8 cellular contexts compared by ENCODE assay signal in the genomic region with DNA sequence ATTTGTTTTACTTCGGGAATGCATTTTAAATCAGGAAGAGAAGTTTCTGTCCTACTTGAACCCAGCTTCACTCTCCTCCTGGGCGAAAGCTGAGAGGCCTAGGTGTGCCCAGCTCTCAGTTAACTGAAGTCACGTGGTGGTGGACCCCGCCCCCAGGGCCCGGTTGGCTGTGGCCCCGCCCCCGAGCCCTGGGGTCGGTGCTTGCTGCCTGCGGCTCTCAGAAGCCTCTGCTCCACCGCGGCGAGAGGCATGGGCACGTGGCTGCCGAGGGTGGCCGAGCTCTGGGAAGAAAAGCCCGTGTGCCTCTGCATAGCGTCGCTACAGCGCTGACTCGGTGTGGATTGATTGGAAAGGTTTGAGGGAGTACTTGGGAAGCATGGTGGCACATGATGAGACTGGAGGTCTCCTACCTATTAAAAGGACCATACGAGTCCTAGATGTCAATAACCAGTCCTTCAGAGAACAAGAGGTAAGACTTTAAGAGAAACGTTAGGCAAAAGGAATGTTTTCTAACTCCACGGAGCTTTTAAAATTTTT. TPM values are rescaled to one million over a fixed set of nuclear protein-coding genes. Genes with fewer than 3 reads are reported as not detected.
DNase-seq lines count a peak whose midpoint lies in the region; ATAC-seq and TF ChIP-seq lines count a peak whose summit lies in the region.

No MANE protein-coding gene starts in this region.

- no peak overlapping the region for H2AK5ac ChIP-seq in trophoblast cell (ENCODE audit: low read length)

- H2BK5ac ChIP-seq in trophoblast cell (ENCODE audit: low read depth, low read length, poor library complexity) = no peak overlapping the region

- no peak overlapping the region for H4K8ac ChIP-seq in trophoblast cell (ENCODE audit: low read depth, low read length)

- H3K14ac ChIP-seq in trophoblast cell (ENCODE audit: low read length) = no peak overlapping the region

- H3K27me3 ChIP-seq in SJCRH30 = no peaks in the 10 kb centered on the region
- no peaks in the 10 kb centered on the region for H3K27me3 ChIP-seq in trophoblast cell (ENCODE audit: insufficient read depth, low read length)
- no peaks in the 10 kb centered on the region for H3K27me3 ChIP-seq in tibial artery

- peaks cover 45% of the 10 kb centered on the region for H3K4me1 Mint-ChIP-seq in activated naive CD8-positive, alpha-beta T cell treated with anti-CD3 and anti-CD28 coated beads, Interleukin-2, amount 10 ng/mL, durations not matched to agents 7 days and 5 days

- TF ChIP-seq CTCF in tibial artery (IDR thresholded peaks at IDR 0.05) = no peak

- peaks cover 12% of the 10 kb centered on the region for H3K79me2 ChIP-seq in trophoblast cell (ENCODE audit: control insufficient read depth, insufficient read depth, low read length, poor library complexity)

- H3K27ac Mint-ChIP-seq in activated naive CD8-positive, alpha-beta T cell treated with anti-CD3 and anti-CD28 coated beads, Interleukin-2, amount 10 ng/mL, durations not matched to agents 7 days and 5 days = peak overlapping the region; percentile 80

- no peak overlapping the region for H3K23ac ChIP-seq in trophoblast cell (ENCODE audit: low read length)

- no peak overlapping the region for H2AFZ ChIP-seq in trophoblast cell (ENCODE audit: insufficient read depth, low read length, poor library complexity)

- DNase-seq in HT1080 (ENCODE audit: low read depth) (peak; percentile 83), SJCRH30 (peak; percentile 85 to 92), cardiac septum (ENCODE audit: low spot score) (peak; percentile 93), trophoblast cell (peak; percentile 96 to 97), tibial artery (peak; percentile 97 to 98), D341Med (ENCODE audit: low spot score) (no peak)
- DNase-seq in activated naive CD8-positive, alpha-beta T cell treated with anti-CD3 and anti-CD28 coated beads, Interleukin-2, amount 10 ng/mL, durations not matched to agents 7 days and 5 days = peak; percentile 81

- peak overlapping the region; percentile 6 for H3K9ac ChIP-seq in trophoblast cell (ENCODE audit: low read length)

- H3K79me1 ChIP-seq in trophoblast cell (ENCODE audit: low read length) = peaks cover 7% of the 10 kb centered on the region

- peaks cover 12% of the 10 kb centered on the region for H3K36me3 Mint-ChIP-seq in activated naive CD8-positive, alpha-beta T cell treated with anti-CD3 and anti-CD28 coated beads, Interleukin-2, amount 10 ng/mL, durations not matched to agents 7 days and 5 days

- POLR2A ChIA-PET in activated naive CD8-positive, alpha-beta T cell treated with anti-CD3 and anti-CD28 coated beads, Interleukin-2, amount 10 ng/mL, durations not matched to agents 7 days and 5 days (lab: Charles Lee) = interaction anchor here (1.3 to 1.4 kb wide), 2 partner anchors 105 to 182 kb away, joined by 4 to 5 read pairs; no protein-coding TSS in a partner anchor

- H4K12ac ChIP-seq in trophoblast cell (ENCODE audit: low read depth, low read length) = no peak overlapping the region

- no CpG with 5 or more reads among the region's 23 CpGs for WGBS in trophoblast cell (ENCODE audit: extremely low coverage, insufficient coverage, insufficient read length)

- H3K9me3 ChIP-seq in SJCRH30 (replicated peaks) (no peaks in the 10 kb centered on the region), trophoblast cell (ENCODE audit: insufficient read depth, low read depth, low read length) (no peaks in the 10 kb centered on the region), tibial artery (no peaks in the 10 kb centered on the region)

- ATAC-seq in GM18511 (IDR thresholded peaks at IDR 0.05; ENCODE audit: unreplicated experiment) = peak; percentile 32
- peak; percentile 59 for ATAC-seq in activated naive CD8-positive, alpha-beta T cell treated with anti-CD3 and anti-CD28 coated beads, Interleukin-2, amount 10 ng/mL, durations not matched to agents 7 days and 5 days (ENCODE audit: low read depth)

- H3K27me3 Mint-ChIP-seq in activated naive CD8-positive, alpha-beta T cell treated with anti-CD3 and anti-CD28 coated beads, Interleukin-2, amount 10 ng/mL, durations not matched to agents 7 days and 5 days = no peaks in the 10 kb centered on the region

- H2BK12ac ChIP-seq in trophoblast cell (ENCODE audit: low read length) = no peak overlapping the region

- H3K4me3 ChIP-seq in SJCRH30 (peak overlapping the region; percentile 71), trophoblast cell (ENCODE audit: low read depth, low read length) (peak overlapping the region; percentile 69), tibial artery (peak overlapping the region; percentile 66 to 76)

- peak overlapping the region; percentile 7 for H3K4me2 ChIP-seq in trophoblast cell (ENCODE audit: low read length)

- H3K4me1 ChIP-seq in SJCRH30 (peaks cover 8% of the 10 kb centered on the region), trophoblast cell (ENCODE audit: control insufficient read depth in 1 of 2, insufficient read depth in 2 of 2, low read length in 2 of 2) (no peaks in the 10 kb centered on the region), tibial artery (peaks cover 0 to 61% (median 30%) of the 10 kb centered on the region in 4 donors)

- no peak overlapping the region for H2BK120ac ChIP-seq in trophoblast cell (ENCODE audit: insufficient read depth, low read length, poor library complexity)

- H3K4ac ChIP-seq in trophoblast cell (ENCODE audit: low read depth, low read length) = no peak overlapping the region

- H3K36me3 ChIP-seq in SJCRH30 = peaks cover 22% of the 10 kb centered on the region
- H3K36me3 ChIP-seq in trophoblast cell (ENCODE audit: control insufficient read depth in 1 of 2, insufficient read depth in 2 of 2, low read length in 2 of 2) = no peaks in the 10 kb centered on the region
- H3K36me3 ChIP-seq in tibial artery = no peaks in the 10 kb centered on the region

- no peaks in the 10 kb centered on the region for H3K9me3 Mint-ChIP-seq in activated naive CD8-positive, alpha-beta T cell treated with anti-CD3 and anti-CD28 coated beads, Interleukin-2, amount 10 ng/mL, durations not matched to agents 7 days and 5 days

- peak overlapping the region; percentile 86 for H3K4me3 Mint-ChIP-seq in activated naive CD8-positive, alpha-beta T cell treated with anti-CD3 and anti-CD28 coated beads, Interleukin-2, amount 10 ng/mL, durations not matched to agents 7 days and 5 days

- H4K91ac ChIP-seq in trophoblast cell (ENCODE audit: low read depth, low read length) = no peak overlapping the region

- intact Hi-C loops in cardiac septum (cut with DNase I) = loop anchor here (10.0 kb wide), 1 partner anchor 98 kb away; no protein-coding TSS in a partner anchor
- intact Hi-C loops in tibial artery (cut with DNase I; ENCODE audit: low total_unique reads) = loop anchor here (2.0 to 10.0 kb wide), 4 partner anchors 86 to 368 kb away; a partner anchor contains a TSS

- H3K18ac ChIP-seq in trophoblast cell (ENCODE audit: low read length) = no peak overlapping the region

- H3K27ac ChIP-seq in SJCRH30 (peak overlapping the region; percentile 97), trophoblast cell (ENCODE audit: low read depth, low read length) (peak overlapping the region; percentile 60), tibial artery (peak overlapping the region; percentile 76 to 80)

RNA-seq across cellular contexts. Expression of a gene that starts 34.1 kb away (rescaled TPM):
- total RNA-seq in HT1080 (2014; rRNA removed; shearing (Covaris generic)) = 40.1 and 58.3 TPM in 2 replicates
- 46.7 and 49.2 TPM in 2 replicates for polyA plus RNA-seq in HT1080 (2015; cell fraction: cytosol; rRNA removed)
- 45.2 and 51.6 TPM in 2 replicates for polyA plus RNA-seq in HT1080 (2015; cell fraction: nucleus; rRNA removed)
- total RNA-seq in SJCRH30 (2014; rRNA removed; shearing (Covaris generic)) = 153 and 154 TPM in 2 replicates
- 10 to 100 TPM; 20.3 to 22.7 TPM for total RNA-seq in activated naive CD8-positive, alpha-beta T cell treated with anti-CD3 and anti-CD28 coated beads, Interleukin-2, amount 10 ng/mL, durations not matched to agents 7 days and 5 days
- 20.9 TPM for total RNA-seq in cardiac septum
- 234 and 252 TPM in 2 replicates for polyA plus RNA-seq in trophoblast cell (2013)

RNA-seq across cellular contexts. Expression of a gene that starts 41.8 kb away (rescaled TPM):
- not detected in 2 replicates for total RNA-seq in HT1080 (2014; rRNA removed; shearing (Covaris generic))
- polyA plus RNA-seq in HT1080 (2015; cell fraction: cytosol; rRNA removed) = 0.07 and 0.33 TPM in 2 replicates
- 0.22 TPM in 1 of 2 replicates, not detected in the other for polyA plus RNA-seq in HT1080 (2015; cell fraction: nucleus; rRNA removed)
- not detected in 2 replicates for total RNA-seq in SJCRH30 (2014; rRNA removed; shearing (Covaris generic))
- not detected for total RNA-seq in activated naive CD8-positive, alpha-beta T cell treated with anti-CD3 and anti-CD28 coated beads, Interleukin-2, amount 10 ng/mL, durations not matched to agents 7 days and 5 days
- total RNA-seq in cardiac septum = 0.40 TPM
- polyA plus RNA-seq in trophoblast cell (2013) = 0.67 and 0.74 TPM in 2 replicates

RNA-seq across cellular contexts. Expression of a gene that starts 52.9 kb away (rescaled TPM):
- total RNA-seq in HT1080 (2014; rRNA removed; shearing (Covaris generic)) = 1.4 TPM in 1 of 2 replicates, not detected in the other
- not detected in 2 replicates for polyA plus RNA-seq in HT1080 (2015; cell fraction: cytosol; rRNA removed)
- polyA plus RNA-seq in HT1080 (2015; cell fraction: nucleus; rRNA removed) = not detected in 2 replicates
- not detected in 2 replicates for total RNA-seq in SJCRH30 (2014; rRNA removed; shearing (Covaris generic))
- not detected for total RNA-seq in activated naive CD8-positive, alpha-beta T cell treated with anti-CD3 and anti-CD28 coated beads, Interleukin-2, amount 10 ng/mL, durations not matched to agents 7 days and 5 days
- total RNA-seq in cardiac septum = not detected
- polyA plus RNA-seq in trophoblast cell (2013) = 0.07 and 0.14 TPM in 2 replicates
